7 cellular contexts compared by ENCODE assay signal in genomic region chr19:47036233-47036651, GRCh38. TPM values are rescaled to one million over a fixed set of nuclear protein-coding genes. Genes with fewer than 3 reads are reported as not detected.
DNase-seq lines count a peak whose midpoint lies in the region; ATAC-seq, FAIRE-seq and TF ChIP-seq lines count a peak whose summit lies in the region.

No MANE protein-coding gene starts in this region.

- TF ChIP-seq EP300 in GM12878 (IDR thresholded peaks at IDR 0.05; ENCODE audit: borderline replicate concordance in 1 of 2, control insufficient read depth in 1 of 2, low read depth in 2 of 2, low read length in 2 of 2): no peak
- no peak for TF ChIP-seq EP300 in HepG2 (IDR thresholded peaks at IDR 0.05; ENCODE audit: low read depth in 2 of 2, low read length in 2 of 2)
- no peak for TF ChIP-seq EP300 in HepG2 (CRISPR knock-in tag; IDR thresholded peaks at IDR 0.05; ENCODE audit: borderline replicate concordance)

- H3K9me3 Mint-ChIP-seq in GM23338: no peaks in the 10 kb centered on the region
- H3K9me3 Mint-ChIP-seq in type B pancreatic cell: no peaks in the 10 kb centered on the region

- BruUV-seq in GM12878 (replicated peaks; lab: Mats Ljungman, UMichigan): TSS peak; percentile 72
- no TSS peak for BruUV-seq in HepG2 (replicated peaks; lab: Mats Ljungman, UMichigan)

- no peak for ATAC-seq in GM23338
- ATAC-seq in GM12878: peak; percentile 32
- peak; percentile 32 for ATAC-seq in HepG2
- no peak for ATAC-seq in GM19328 (IDR thresholded peaks at IDR 0.05; ENCODE audit: unreplicated experiment)

- SMC1A ChIA-PET in GM12878 (lab: Charles Lee; ENCODE audit: uncharacterized antibody, unreplicated experiment): interaction anchor here (0.8 to 2.1 kb wide), 8 partner anchors 11 to 208 kb away, joined by 3 to 7 read pairs (median 4); partner anchors contain the start of gene AP2S1

- intact Hi-C loops in GM12878 (cut with micrococcal nuclease; ENCODE audit: unreplicated experiment): loop anchor here (2.0 to 10.0 kb wide), 2 partner anchors 89 to 209 kb away; no protein-coding TSS in a partner anchor
- intact Hi-C loops in HepG2 (cut with micrococcal nuclease; ENCODE audit: unreplicated experiment): loop anchor here (1.0 kb wide), 1 partner anchor 89 kb away; no protein-coding TSS in a partner anchor

- H3K4me3 Mint-ChIP-seq in GM23338 (peak overlapping the region; percentile 86), type B pancreatic cell (peak overlapping the region; percentile 90)

- H3K36me3 Mint-ChIP-seq in GM23338 (ENCODE audit: low read depth) (no peaks in the 10 kb centered on the region), type B pancreatic cell (no peaks in the 10 kb centered on the region)

- H3K27ac ChIP-seq in GM23338 (ENCODE audit: low read depth) (no peak overlapping the region), GM12878 (ENCODE audit: control insufficient read depth, insufficient read depth) (no peak overlapping the region), HepG2 (ENCODE audit: extremely low read length, insufficient read depth, low read length) (no peak overlapping the region)

- TF ChIP-seq RAD21 in GM12878 (IDR thresholded peaks at IDR 0.05; ENCODE audit: insufficient read depth, low read depth, low read length) (no peak), HepG2 (CRISPR knock-in tag; IDR thresholded peaks at IDR 0.05) (no peak)

- H3K4me1 ChIP-seq in GM23338 (ENCODE audit: insufficient read depth) (peaks cover 12% of the 10 kb centered on the region), GM12878 (ENCODE audit: control insufficient read depth, insufficient read depth, low read length) (peaks cover 6% of the 10 kb centered on the region; the same call in 1 of the 2 replicates), HepG2 (ENCODE audit: insufficient read depth, low read length) (peaks cover 29% of the 10 kb centered on the region)

- TF ChIP-seq CTCF in GM23338 (conservative IDR thresholded peaks at IDR 0.05; ENCODE audit: low read depth in 2 of 2) (no peak), GM12878 (IDR thresholded peaks at IDR 0.05 in 2 of 3, conservative IDR thresholded peaks at IDR 0.05 in 1 of 3; ENCODE audit: control insufficient read depth in 2 of 3, extremely low read depth in 1 of 3, insufficient read depth in 1 of 3, low read depth in 3 of 3, low read length in 3 of 3) (no peak), HepG2 (CRISPR knock-in tag; IDR thresholded peaks at IDR 0.05) (no peak), type B pancreatic cell (conservative IDR thresholded peaks at IDR 0.05) (no peak)

- in situ Hi-C loops in GM12878 (cut with MboI): no loop called here
- in situ Hi-C loops in HepG2 (cut with HindIII; ENCODE audit: extremely low pct_ligation_motif_present, low pct_unique_long_range_greater_than_20kb): no loop called here

- 34% methylated on average over 18 of the region's 18 CpGs for WGBS in GM12878 (ENCODE audit: insufficient coverage, insufficient replicate concordance, low lambda C conversion rate, missing lambda C conversion rate)
- WGBS in HepG2 (ENCODE audit: low lambda C conversion rate): 31% methylated on average over 17 of the region's 18 CpGs

- H3K4me1 Mint-ChIP-seq in GM23338 (peaks cover 19% of the 10 kb centered on the region), type B pancreatic cell (ENCODE audit: unreplicated experiment) (peaks cover 13% of the 10 kb centered on the region)

- H3K36me3 ChIP-seq in GM23338 (ENCODE audit: insufficient read depth) (no peaks in the 10 kb centered on the region), GM12878 (ENCODE audit: control insufficient read depth in 2 of 2, insufficient read depth in 2 of 2, low read length in 1 of 2) (no peaks in the 10 kb centered on the region), HepG2 (replicated peaks in 1 of 2; ENCODE audit: control insufficient read depth in 1 of 2, insufficient read depth in 2 of 2, low read length in 2 of 2) (no peaks in the 10 kb centered on the region)

- H3K27me3 Mint-ChIP-seq in GM23338 (ENCODE audit: insufficient read depth, low read depth, poor library complexity) (peaks cover 41% of the 10 kb centered on the region), type B pancreatic cell (peaks cover 10% of the 10 kb centered on the region)

- H3K9ac ChIP-seq in GM12878 (ENCODE audit: control insufficient read depth, insufficient read depth, low read length) (peak overlapping the region; percentile 46), HepG2 (ENCODE audit: insufficient read depth, low read depth, low read length) (peak overlapping the region; percentile 42; the same call in 1 of the 2 replicates)

- H3K9me2 ChIP-seq in GM23338 (ENCODE audit: insufficient read depth): no peaks in the 10 kb centered on the region

- H2AFZ ChIP-seq in GM23338 (peak overlapping the region; percentile 85), GM12878 (ENCODE audit: control insufficient read depth, low read depth, low read length) (peak overlapping the region; percentile 85), HepG2 (ENCODE audit: low read length) (peak overlapping the region; percentile 37)

- RAD21 ChIA-PET in GM12878 (lab: Charles Lee; ENCODE audit: unreplicated experiment): interaction anchor here (0.5 to 2.5 kb wide), 11 partner anchors 10 to 238 kb away, joined by 3 to 15 read pairs (median 5); partner anchors contain the start of gene SAE1

- H3K4me3 ChIP-seq in GM23338 (peak overlapping the region; percentile 53), GM12878 (peak overlapping the region; percentile 77), HepG2 (replicated peaks in 1 of 3; ENCODE audit: insufficient read depth in 1 of 3, low read depth in 2 of 3, low read length in 3 of 3) (peak overlapping the region; percentile 14 to 65 (median 60); a peak in 5 of 6 replicates)

- no peak for TF ChIP-seq POLR2A in GM12878 (IDR thresholded peaks at IDR 0.05; ENCODE audit: low read depth, low read length)
- no peak for TF ChIP-seq POLR2A in HepG2 (IDR thresholded peaks at IDR 0.05; ENCODE audit: insufficient read depth in 1 of 2, low read depth in 2 of 2, low read length in 2 of 2)

- H3K27ac Mint-ChIP-seq in GM23338: no peak overlapping the region
- H3K27ac Mint-ChIP-seq in type B pancreatic cell: peak overlapping the region; percentile 81

- FAIRE-seq in GM12878 (lab: Jason Lieb, UNC): no peak
- FAIRE-seq in HepG2 (lab: Jason Lieb, UNC): no peak

- H3K4me2 ChIP-seq in GM23338 (peak overlapping the region; percentile 80), GM12878 (ENCODE audit: control insufficient read depth, insufficient read depth) (peak overlapping the region; percentile 97), HepG2 (ENCODE audit: low read depth, low read length) (peak overlapping the region; percentile 89)

- 0 out of 2 replicates have a peak, but pooled peaks cover 8% of the 10 kb centered on the region for H3F3A ChIP-seq in GM23338 (replicated peaks; ENCODE audit: low read depth)

- H4K20me1 ChIP-seq in GM23338 (replicated peaks; ENCODE audit: insufficient read depth) (no peaks in the 10 kb centered on the region; the same call in 1 of the 2 replicates), GM12878 (ENCODE audit: control insufficient read depth, insufficient read depth) (no peaks in the 10 kb centered on the region), HepG2 (ENCODE audit: insufficient read depth, low read length) (no peaks in the 10 kb centered on the region)

- H3K9me3 ChIP-seq in GM12878 (replicated peaks; ENCODE audit: control insufficient read depth, insufficient read depth, low read length) (no peaks in the 10 kb centered on the region), HepG2 (ENCODE audit: low read length) (no peaks in the 10 kb centered on the region)

- H3K27me3 ChIP-seq in GM23338 (ENCODE audit: insufficient read depth) (no peaks in the 10 kb centered on the region; the same call in 1 of the 2 replicates), GM12878 (replicated peaks in 1 of 2; ENCODE audit: control insufficient read depth in 2 of 2, insufficient read depth in 2 of 2, low read length in 1 of 2) (no peaks in the 10 kb centered on the region; a peak in 1 of 4 replicates), HepG2 (ENCODE audit: control insufficient read depth in 1 of 2, insufficient read depth in 2 of 2, low read length in 2 of 2) (no peaks in the 10 kb centered on the region)

- H3K79me2 ChIP-seq in GM23338 (replicated peaks; ENCODE audit: insufficient read depth) (no peaks in the 10 kb centered on the region), GM12878 (ENCODE audit: control insufficient read depth, insufficient read depth, low read length) (no peaks in the 10 kb centered on the region), HepG2 (ENCODE audit: insufficient read depth, low read length) (no peaks in the 10 kb centered on the region)

- POLR2A ChIA-PET in GM12878 (lab: Charles Lee): interaction anchor here (0.6 to 2.5 kb wide), 5 partner anchors 12 to 252 kb away, joined by 3 to 10 read pairs (median 3); partner anchors contain the start of gene TMEM160
- POLR2A ChIA-PET in HepG2 (lab: Yijun Ruan, JAX): interaction anchor here (0.6 to 2.3 kb wide), 3 partner anchors 11 to 77 kb away, joined by 3 to 13 read pairs (median 3); partner anchors contain the start of gene ZC3H4

- CTCF ChIA-PET in GM12878 (lab: Yijun Ruan, JAX): interaction anchor here (0.6 to 4.8 kb wide), 30 partner anchors 8 to 1408 kb away, joined by 3 to 67 read pairs (median 5); partner anchors contain the start of genes CCDC9, SAE1 and ZC3H4
- CTCF ChIA-PET in HepG2 (lab: Yijun Ruan, JAX; ENCODE audit: low intra/inter-chr PET ratio, low total read pairs): interaction anchor here (1.0 to 1.5 kb wide), 2 partner anchors 23 to 89 kb away, joined by 3 to 6 read pairs; no protein-coding TSS in a partner anchor

- DNase-seq in GM23338 (ENCODE audit: low spot score) (no peak), NCI-H2227 (lab: John Stamatoyannopoulos, UW; ENCODE audit: unreplicated experiment) (peak; percentile 64), GM12878 (ENCODE audit: low read depth, low spot score) (no peak), HepG2 (ENCODE audit: low spot score) (no peak), type B pancreatic cell (ENCODE audit: extremely low spot score, unreplicated experiment) (no peak), ureter (ENCODE audit: low spot score) (no peak)

RNA-seq across cellular contexts. Expression of gene TMEM160, which starts 12.2 kb away (rescaled TPM):
- 53.0 and 60.4 TPM in 2 replicates for total RNA-seq in GM23338 (2014; rRNA removed; shearing (Covaris generic))
- polyA plus RNA-seq in GM23338 (2016; fragmentation: Nextera tagmentation; extraction: Ambion mirVana): 251 and 255 TPM in 2 replicates
- total RNA-seq in GM12878 (2013; cell fraction: nucleolus; rRNA removed): 1.7 and 2.8 TPM in 2 replicates
- total RNA-seq in GM12878 (2014; rRNA removed): 77.3 and 83.3 TPM in 2 replicates
- total RNA-seq in GM12878 (2014; rRNA removed; fragmentation: Illumina TruSeq; extraction: Trizol): 2.0 and 2.4 TPM in 2 replicates
- total RNA-seq in GM12878 (2021): 61.8 and 63.4 TPM in 2 replicates
- 3.7 TPM for polyA plus RNA-seq in GM12878 (2011; ENCODE audit: low read depth)
- polyA plus RNA-seq in GM12878 (2011; rRNA removed): 4.2 and 15.2 TPM in 2 replicates
- polyA plus RNA-seq in GM12878 (2011; cell fraction: cytosol; rRNA removed): 47.8 and 76.9 TPM in 2 replicates
- 28.3 and 29.1 TPM in 2 replicates for polyA plus RNA-seq in GM12878 (2011; cell fraction: nucleus; rRNA removed)
- polyA plus RNA-seq in GM12878 (2012): 27.5 and 29.0 TPM in 2 replicates
- 0.21 TPM in 1 of 2 replicates, not detected in the other for polyA plus RNA-seq in GM12878 (2014; fragmentation: Illumina TruSeq; extraction: Trizol)
- under 1 TPM in 1 of 2 experiments, not detected in 1; 0.71 TPM for polyA plus RNA-seq in GM12878 (2014; fragmentation: Nextera tagmentation; extraction: Ambion mirVana)
- 78.5 and 94.8 TPM in 2 replicates for polyA plus RNA-seq in GM12878 (2014; rRNA removed)
- polyA plus RNA-seq in GM12878 (2016; fragmentation: Nextera tagmentation; extraction: Ambion mirVana): 100 to 1,000 TPM; 138 to 147 TPM
- 2.4 and 3.6 TPM in 2 replicates for polyA minus RNA-seq in GM12878 (2011; rRNA and poly(A)+ RNA removed)
- 8.8 and 9.9 TPM in 2 replicates for polyA minus RNA-seq in GM12878 (2011; cell fraction: cytosol; rRNA and poly(A)+ RNA removed)
- 4.5 and 10.5 TPM in 2 replicates for polyA minus RNA-seq in GM12878 (2011; cell fraction: nucleus; rRNA and poly(A)+ RNA removed)
- 18.0 and 26.7 TPM in 2 replicates for total RNA-seq in HepG2 (2016; rRNA removed; fragmentation: Illumina TruSeq; extraction: Trizol)
- total RNA-seq in HepG2 (2016; cell fraction: cytosol; rRNA removed; fragmentation: Illumina TruSeq; extraction: Trizol; ENCODE audit: low read depth): 44.8 and 45.5 TPM in 2 replicates
- total RNA-seq in HepG2 (2016; cell fraction: insoluble cytoplasmic fraction; rRNA removed; fragmentation: Illumina TruSeq; extraction: Trizol): 18.4 and 20.4 TPM in 2 replicates
- 36.3 and 50.1 TPM in 2 replicates for total RNA-seq in HepG2 (2016; cell fraction: membrane; rRNA removed; fragmentation: Illumina TruSeq; extraction: Trizol)
- total RNA-seq in HepG2 (2016; cell fraction: nucleus; rRNA removed; fragmentation: Illumina TruSeq; extraction: Trizol): 6.1 and 8.2 TPM in 2 replicates
- 5.2 and 7.0 TPM in 2 replicates for polyA plus RNA-seq in HepG2 (2011; rRNA removed)
- polyA plus RNA-seq in HepG2 (2011; cell fraction: cytosol; rRNA removed): 9.2 and 27.5 TPM in 2 replicates
- polyA plus RNA-seq in HepG2 (2011; cell fraction: nucleus; rRNA removed): 8.8 and 9.4 TPM in 2 replicates
- polyA plus RNA-seq in HepG2 (2012): 2.5 and 4.4 TPM in 2 replicates
- polyA plus RNA-seq in HepG2 (2016; cell fraction: cytosol; fragmentation: Illumina TruSeq; extraction: Trizol; ENCODE audit: low read depth): 46.7 and 50.4 TPM in 2 replicates
- polyA plus RNA-seq in HepG2 (2016; cell fraction: insoluble cytoplasmic fraction; fragmentation: Illumina TruSeq; extraction: Trizol; ENCODE audit: low read depth): 13.9 and 21.8 TPM in 2 replicates
- 29.2 and 30.8 TPM in 2 replicates for polyA plus RNA-seq in HepG2 (2016; cell fraction: membrane; fragmentation: Illumina TruSeq; extraction: Trizol; ENCODE audit: low read depth)
- 13.4 and 18.2 TPM in 2 replicates for polyA plus RNA-seq in HepG2 (2016; cell fraction: nucleus; fragmentation: Illumina TruSeq; extraction: Trizol; ENCODE audit: insufficient read depth, low read depth)
- polyA minus RNA-seq in HepG2 (2011; rRNA and poly(A)+ RNA removed; ENCODE audit: low replicate concordance): 9.5 and 9.9 TPM in 2 replicates
- 3.5 and 4.8 TPM in 2 replicates for polyA minus RNA-seq in HepG2 (2011; cell fraction: cytosol; rRNA and poly(A)+ RNA removed)
- 1.1 and 2.2 TPM in 2 replicates for polyA minus RNA-seq in HepG2 (2011; cell fraction: nucleus; rRNA and poly(A)+ RNA removed)
- 28.4 and 37.3 TPM in 2 replicates for total RNA-seq in type B pancreatic cell (ENCODE audit: low replicate concordance)
- total RNA-seq in ureter: 15.5 TPM

RNA-seq across cellular contexts. Expression of gene NPAS1, which starts 16.6 kb away (rescaled TPM):
- 5.0 and 5.6 TPM in 2 replicates for total RNA-seq in GM23338 (2014; rRNA removed; shearing (Covaris generic))
- polyA plus RNA-seq in GM23338 (2016; fragmentation: Nextera tagmentation; extraction: Ambion mirVana): 9.7 and 9.8 TPM in 2 replicates
- 0.78 TPM in 1 of 2 replicates, not detected in the other for total RNA-seq in GM12878 (2013; cell fraction: nucleolus; rRNA removed)
- total RNA-seq in GM12878 (2014; rRNA removed): 0.17 TPM in 1 of 2 replicates, not detected in the other
- not detected in 2 replicates for total RNA-seq in GM12878 (2014; rRNA removed; fragmentation: Illumina TruSeq; extraction: Trizol)
- 0.45 and 0.72 TPM in 2 replicates for total RNA-seq in GM12878 (2021)
- 0.28 TPM for polyA plus RNA-seq in GM12878 (2011; ENCODE audit: low read depth)
- 0.14 TPM in 1 of 2 replicates, not detected in the other for polyA plus RNA-seq in GM12878 (2011; rRNA removed)
- polyA plus RNA-seq in GM12878 (2011; cell fraction: cytosol; rRNA removed): 0.42 and 1.7 TPM in 2 replicates
- 0.96 and 1.0 TPM in 2 replicates for polyA plus RNA-seq in GM12878 (2011; cell fraction: nucleus; rRNA removed)
- 0.65 and 1.4 TPM in 2 replicates for polyA plus RNA-seq in GM12878 (2012)
- polyA plus RNA-seq in GM12878 (2014; fragmentation: Illumina TruSeq; extraction: Trizol): 0.18 TPM in 1 of 2 replicates, not detected in the other
- polyA plus RNA-seq in GM12878 (2014; fragmentation: Nextera tagmentation; extraction: Ambion mirVana): not detected
- polyA plus RNA-seq in GM12878 (2014; rRNA removed): 0.51 and 0.88 TPM in 2 replicates
- polyA plus RNA-seq in GM12878 (2016; fragmentation: Nextera tagmentation; extraction: Ambion mirVana): under 1 TPM; 0.28 to 0.49 TPM
- polyA minus RNA-seq in GM12878 (2011; rRNA and poly(A)+ RNA removed): 0.31 TPM in 1 of 2 replicates, not detected in the other
- not detected in 2 replicates for polyA minus RNA-seq in GM12878 (2011; cell fraction: cytosol; rRNA and poly(A)+ RNA removed)
- polyA minus RNA-seq in GM12878 (2011; cell fraction: nucleus; rRNA and poly(A)+ RNA removed): not detected in 2 replicates
- 0.29 and 0.35 TPM in 2 replicates for total RNA-seq in HepG2 (2016; rRNA removed; fragmentation: Illumina TruSeq; extraction: Trizol)
- 0.26 and 0.51 TPM in 2 replicates for total RNA-seq in HepG2 (2016; cell fraction: cytosol; rRNA removed; fragmentation: Illumina TruSeq; extraction: Trizol; ENCODE audit: low read depth)
- 0.16 and 0.30 TPM in 2 replicates for total RNA-seq in HepG2 (2016; cell fraction: insoluble cytoplasmic fraction; rRNA removed; fragmentation: Illumina TruSeq; extraction: Trizol)
- total RNA-seq in HepG2 (2016; cell fraction: membrane; rRNA removed; fragmentation: Illumina TruSeq; extraction: Trizol): 0.59 and 0.76 TPM in 2 replicates
- total RNA-seq in HepG2 (2016; cell fraction: nucleus; rRNA removed; fragmentation: Illumina TruSeq; extraction: Trizol): not detected in 2 replicates
- 2.9 and 3.9 TPM in 2 replicates for polyA plus RNA-seq in HepG2 (2011; rRNA removed)
- 2.3 and 4.0 TPM in 2 replicates for polyA plus RNA-seq in HepG2 (2011; cell fraction: cytosol; rRNA removed)
- polyA plus RNA-seq in HepG2 (2011; cell fraction: nucleus; rRNA removed): 13.1 and 15.5 TPM in 2 replicates
- polyA plus RNA-seq in HepG2 (2012): 1.2 and 2.2 TPM in 2 replicates
- 0.76 and 1.1 TPM in 2 replicates for polyA plus RNA-seq in HepG2 (2016; cell fraction: cytosol; fragmentation: Illumina TruSeq; extraction: Trizol; ENCODE audit: low read depth)
- 0.19 and 0.53 TPM in 2 replicates for polyA plus RNA-seq in HepG2 (2016; cell fraction: insoluble cytoplasmic fraction; fragmentation: Illumina TruSeq; extraction: Trizol; ENCODE audit: low read depth)
- polyA plus RNA-seq in HepG2 (2016; cell fraction: membrane; fragmentation: Illumina TruSeq; extraction: Trizol; ENCODE audit: low read depth): 0.69 and 1.1 TPM in 2 replicates
- 1.2 TPM in 1 of 2 replicates, not detected in the other for polyA plus RNA-seq in HepG2 (2016; cell fraction: nucleus; fragmentation: Illumina TruSeq; extraction: Trizol; ENCODE audit: insufficient read depth, low read depth)
- 0.70 and 4.4 TPM in 2 replicates for polyA minus RNA-seq in HepG2 (2011; rRNA and poly(A)+ RNA removed; ENCODE audit: low replicate concordance)
- 1.1 and 2.8 TPM in 2 replicates for polyA minus RNA-seq in HepG2 (2011; cell fraction: cytosol; rRNA and poly(A)+ RNA removed)
- polyA minus RNA-seq in HepG2 (2011; cell fraction: nucleus; rRNA and poly(A)+ RNA removed): 0.99 and 1.8 TPM in 2 replicates
- 3.6 and 6.6 TPM in 2 replicates for total RNA-seq in type B pancreatic cell (ENCODE audit: low replicate concordance)
- not detected for total RNA-seq in ureter

Comparison
In these comparisons a context has a peak if more than half of its experiments do, and no peak if none do; other contexts are left out.
1. ATAC-seq: peak in GM12878 (single experiment) and HepG2 (single experiment); none in GM23338 (single experiment) and GM19328 (single experiment).
2. Peak in every context shown above with its lines, with median percentiles within 50 percentile points of each other: H2AFZ ChIP-seq, H3K4me2 ChIP-seq and H3K4me3 ChIP-seq.